1 cellular context compared by ENCODE assay signal in the genomic region with DNA sequence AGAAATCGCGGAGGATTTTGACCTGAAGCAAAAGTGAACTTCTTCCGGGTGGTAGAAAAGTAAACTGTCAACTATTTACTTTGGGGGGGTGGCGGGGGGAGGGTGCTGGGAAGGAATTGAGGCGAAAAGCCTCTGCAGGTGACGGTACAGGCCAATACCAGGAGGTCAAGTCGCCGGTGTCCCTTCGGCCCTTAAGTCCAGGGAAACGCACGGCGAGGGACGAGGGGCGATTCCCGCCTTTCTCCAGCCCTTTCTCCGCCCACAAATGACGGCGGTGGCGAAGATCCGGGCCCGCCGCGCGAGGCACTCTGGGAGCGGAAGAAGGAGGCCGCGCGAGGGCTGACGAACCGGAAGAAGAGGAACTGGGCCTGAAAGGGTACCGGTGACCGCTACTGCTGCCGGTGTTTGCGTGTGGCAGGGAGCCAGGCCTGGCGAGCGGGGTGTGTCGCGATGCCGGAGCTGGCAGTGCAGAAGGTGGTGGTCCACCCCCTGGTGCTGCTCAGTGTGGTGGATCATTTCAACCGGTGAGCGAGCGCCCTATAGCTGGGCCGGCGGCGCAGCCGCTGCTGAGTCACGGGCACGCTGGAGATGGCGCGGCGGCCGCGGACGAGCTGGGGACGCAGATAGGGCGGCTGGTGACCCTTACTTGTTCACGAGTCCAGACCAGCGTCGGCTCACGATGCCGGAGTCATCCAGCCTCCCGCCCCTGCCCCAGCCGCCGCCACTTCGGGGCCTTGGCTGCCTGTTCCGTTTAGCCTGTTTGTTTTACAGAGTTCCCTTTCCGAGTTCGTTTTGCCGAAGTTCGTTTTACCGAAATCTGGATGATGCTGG.
TF ChIP-seq lines count a peak whose summit lies in the region.

TSS of gene PSMD7 (plus strand) at position 350 of the 831 bp plus-strand sequence. CDS start at position 451, 101 bp downstream.

TF ChIP-seq in IMR-90, 13 proteins besides CTCF, POLR2A, EP300 and RAD21 (continued from another document):
- TF ChIP-seq ELK1 (IDR thresholded peaks at IDR 0.05; ENCODE audit: borderline replicate concordance, low read depth, low read length) (no peak), CHD1 (IDR thresholded peaks at IDR 0.05; ENCODE audit: low read depth, low read length) (peak; percentile 90)
